Comparison of ENCODE assay signal across 8 cellular contexts in the genomic region with DNA sequence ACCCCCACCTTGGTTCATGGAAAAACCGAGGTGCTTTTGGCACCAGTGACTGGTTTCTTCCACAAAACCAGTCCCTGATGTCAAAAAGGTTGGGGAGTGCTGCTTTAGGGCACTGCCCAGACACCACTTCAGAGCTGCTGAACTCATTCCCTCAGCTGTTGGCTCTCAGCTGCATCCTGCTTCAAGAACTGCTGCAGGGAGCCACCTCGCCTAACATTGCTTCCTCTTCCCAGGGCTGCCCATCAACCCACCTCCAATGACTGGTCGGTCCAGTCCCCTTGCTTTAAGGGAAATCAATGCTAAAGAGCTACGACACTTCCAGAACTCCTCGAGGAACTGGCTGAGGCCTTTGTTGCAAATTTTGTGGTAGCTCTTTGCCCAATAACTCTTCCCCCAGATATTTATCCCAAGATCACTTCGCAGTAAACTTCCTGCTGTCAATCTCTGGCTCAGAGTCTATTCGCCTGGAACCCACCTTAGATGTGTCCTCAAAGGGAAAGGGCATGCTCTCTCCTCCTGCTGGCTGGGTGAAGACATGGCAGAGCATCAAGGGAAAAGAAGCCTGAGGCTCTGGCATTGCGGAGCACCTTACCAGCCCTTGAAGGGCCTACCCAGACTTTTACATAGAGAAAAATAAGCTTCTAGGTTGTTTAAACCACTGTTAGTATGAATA. TPM values are rescaled to one million over a fixed set of nuclear protein-coding genes. Genes with fewer than 3 reads are reported as not detected.
A peak's percentile ranks its signal among the peaks of the same experiment; 100 is the strongest.
DNase-seq lines count a peak whose midpoint lies in the region; ATAC-seq and TF ChIP-seq lines count a peak whose summit lies in the region.

No MANE protein-coding gene starts in this region.

- H4K8ac ChIP-seq in IMR-90 (ENCODE audit: low read depth in 2 of 2, low read length in 2 of 2), result no peak overlapping the region

- H4K20me1 ChIP-seq in IMR-90 (ENCODE audit: insufficient read depth, low read length), result no peaks in the 10 kb centered on the region

- H3K9me1 ChIP-seq in IMR-90 (ENCODE audit: insufficient read depth, low read length), result no peaks in the 10 kb centered on the region

- H3K4me1 ChIP-seq in IMR-90 (ENCODE audit: control insufficient read depth, insufficient read depth, low read length) (peaks cover 3% of the 10 kb centered on the region), mucosa of descending colon (ENCODE audit: low read depth) (no peaks in the 10 kb centered on the region)

- BruUV-seq in IMR-90 (replicated peaks; lab: Mats Ljungman, UMichigan), result no TSS peak

- no peak overlapping the region for H3K18ac ChIP-seq in IMR-90 (ENCODE audit: low read depth, low read length)

- no peak overlapping the region for H4K5ac ChIP-seq in IMR-90 (ENCODE audit: low read depth, low read length)

- no peak overlapping the region for H2BK120ac ChIP-seq in IMR-90 (ENCODE audit: low read depth, low read length)

- H3K4me3 ChIP-seq in IMR-90 (ENCODE audit: insufficient read depth, low read depth, low read length) (no peak overlapping the region), astrocyte of the spinal cord (ENCODE audit: low read depth, low read length) (no peak overlapping the region), mucosa of descending colon (no peak overlapping the region)

- in situ Hi-C loops in IMR-90 (cut with MboI; ENCODE audit: low sequenced_read_pairs), result no loop called here
- in situ Hi-C loops in astrocyte of the spinal cord (cut with HindIII; ENCODE audit: low sequenced_read_pairs), result no loop called here

- H3K79me1 ChIP-seq in IMR-90 (ENCODE audit: low read depth in 1 of 2, low read length in 2 of 2), result no peaks in the 10 kb centered on the region

- H3K4ac ChIP-seq in IMR-90 (ENCODE audit: low read depth, low read length), result no peak overlapping the region

- WGBS in IMR-90 (ENCODE audit: extremely low coverage in 2 of 2, insufficient read length in 1 of 2), 2 experiments, result 85% methylated on average over 7 of the region's 8 CpGs; no CpG with 5 or more reads in 1 of the 2 experiments

- TF ChIP-seq RAD21 in IMR-90 (IDR thresholded peaks at IDR 0.05; ENCODE audit: low read length), result no peak

- H2BK5ac ChIP-seq in IMR-90 (ENCODE audit: low read depth, low read length, poor library complexity, severe bottlenecking), result no peak overlapping the region

- CTCF ChIA-PET in IMR-90 (lab: Yijun Ruan, JAX), result interaction anchor here (0.7 to 1.8 kb wide), 3 partner anchors 10 to 122 kb away, joined by 3 to 5 read pairs (median 4); no protein-coding TSS in a partner anchor

- H2BK15ac ChIP-seq in IMR-90 (ENCODE audit: low read depth, low read length), result no peak overlapping the region

- no peak overlapping the region for H3K56ac ChIP-seq in IMR-90 (ENCODE audit: extremely low read depth, insufficient read depth, low read length)

- no peaks in the 10 kb centered on the region for H3K9me3 ChIP-seq in IMR-90 (ENCODE audit: control insufficient read depth, insufficient read depth, low read length)
- H3K9me3 ChIP-seq in mucosa of descending colon, result no peaks in the 10 kb centered on the region

- H4K91ac ChIP-seq in IMR-90 (ENCODE audit: insufficient read depth, low read depth, low read length), result no peak overlapping the region

- dilution Hi-C loops in IMR-90 (cut with HindIII; ENCODE audit: low sequenced_read_pairs, unreplicated experiment), result no loop called here

- no peak overlapping the region for H3K27ac ChIP-seq in IMR-90 (ENCODE audit: insufficient read depth, low read length)

- H2BK20ac ChIP-seq in IMR-90 (ENCODE audit: low read depth, low read length), result no peak overlapping the region

- H3K27me3 ChIP-seq in IMR-90 (ENCODE audit: control insufficient read depth, insufficient read depth, low read length), result no peaks in the 10 kb centered on the region

- no peak overlapping the region for H2AK5ac ChIP-seq in IMR-90 (ENCODE audit: low read depth, low read length)

- H2AK9ac ChIP-seq in IMR-90 (replicated peaks; ENCODE audit: low read depth, low read length, poor library complexity), result no peak overlapping the region

- H2AFZ ChIP-seq in IMR-90 (replicated peaks; ENCODE audit: low read length, poor library complexity), result no peak overlapping the region

- H3K36me3 ChIP-seq in IMR-90 (ENCODE audit: control insufficient read depth, insufficient read depth, low read length) (no peaks in the 10 kb centered on the region), mucosa of descending colon (ENCODE audit: low read depth) (no peaks in the 10 kb centered on the region)

- ATAC-seq in IMR-90 (ENCODE audit: low read depth), result no peak
- peak; percentile 38 for ATAC-seq in mucosa of descending colon
- ATAC-seq in HG03045 (IDR thresholded peaks at IDR 0.05; ENCODE audit: unreplicated experiment), result no peak
- no peak for ATAC-seq in GM21423 (IDR thresholded peaks at IDR 0.05; ENCODE audit: unreplicated experiment)

- no peak overlapping the region for H3K9ac ChIP-seq in IMR-90 (ENCODE audit: low read depth, low read length)

- no peak for TF ChIP-seq POLR2A in IMR-90 (IDR thresholded peaks at IDR 0.05; ENCODE audit: low read depth, low read length)

- intact Hi-C loops in IMR-90 (cut with micrococcal nuclease) (no loop called here), mucosa of descending colon (cut with DNase I, micrococcal nuclease) (no loop called here)

- no peak overlapping the region for H3K23ac ChIP-seq in IMR-90 (ENCODE audit: low read depth, low read length)

- TF ChIP-seq CTCF in IMR-90 (conservative IDR thresholded peaks at IDR 0.05; ENCODE audit: low read depth, low read length) (0 out of 2 replicates have a peak, but pooled peaks have one; percentile 18), astrocyte of the spinal cord (IDR thresholded peaks at IDR 0.05; ENCODE audit: low read depth, low read length) (peak; percentile 32), mucosa of descending colon (IDR thresholded peaks at IDR 0.05) (no peak)

- POLR2A ChIA-PET in IMR-90 (lab: Charles Lee; ENCODE audit: unreplicated experiment), result no interaction called here

- no peak overlapping the region for H3K14ac ChIP-seq in IMR-90 (replicated peaks; ENCODE audit: low read depth, low read length)

- no peak overlapping the region for H3K4me2 ChIP-seq in IMR-90 (ENCODE audit: low read depth, low read length)

- DNase-seq in NCI-H1417 (lab: John Stamatoyannopoulos, UW) (peak in 2 of 3 experiments; percentile 40 to 59), NCI-H1417 treated with DMSO at 0.1 percent for 48 hours (lab: John Stamatoyannopoulos, UW) (no peak), IMR-90 (no peak), astrocyte of the spinal cord (ENCODE audit: low read depth, low spot score) (no peak), mucosa of descending colon (no peak)
- no peak for DNase-seq in stimulated activated CD4-positive, alpha-beta T cell treated with anti-CD3 and anti-CD28 coated beads, Interleukin-4, amount 100 ng/mL, for 1 hour

TF ChIP-seq in IMR-90, 13 proteins besides CTCF, POLR2A, EP300 and RAD21:
- TF ChIP-seq CHD1 (IDR thresholded peaks at IDR 0.05; ENCODE audit: low read depth, low read length) (no peak), RCOR1 (IDR thresholded peaks at IDR 0.05; ENCODE audit: insufficient replicate concordance, low read length) (no peak), FOS (IDR thresholded peaks at IDR 0.05; ENCODE audit: low read depth, low read length) (no peak), BHLHE40 (IDR thresholded peaks at IDR 0.05; ENCODE audit: low read depth, low read length) (no peak), SMC3 (IDR thresholded peaks at IDR 0.05; ENCODE audit: low read depth, low read length) (no peak), MXI1 (IDR thresholded peaks at IDR 0.05; ENCODE audit: borderline replicate concordance, low read depth, low read length) (no peak), MAFK (IDR thresholded peaks at IDR 0.05; ENCODE audit: low read depth, low read length) (no peak)
TF ChIP-seq in IMR-90: peak in this region for 0.

RNA-seq across cellular contexts. Expression of gene C1orf52, which starts 29.0 kb away (rescaled TPM):
- total RNA-seq in IMR-90 (2012; rRNA removed), result 16.3 and 23.1 TPM in 2 replicates
- polyA plus RNA-seq in IMR-90 (2012; rRNA removed), result 31.3 and 33.5 TPM in 2 replicates
- 22.6 and 25.9 TPM in 2 replicates for polyA plus RNA-seq in IMR-90 (2012; cell fraction: cytosol; rRNA removed)
- polyA plus RNA-seq in IMR-90 (2012; cell fraction: nucleus; rRNA removed; ENCODE audit: low replicate concordance), result 36.7 and 40.2 TPM in 2 replicates
- 10 to 100 TPM; 17.4 to 24.7 (median 19.2) TPM for total RNA-seq in mucosa of descending colon

RNA-seq across cellular contexts. Expression of gene SYDE2, which starts 29.6 kb away (rescaled TPM):
- total RNA-seq in IMR-90 (2012; rRNA removed) (10.0 and 11.7 TPM in 2 replicates), mucosa of descending colon (10 to 100 TPM in 1 of 3 donors, 1 to 10 TPM in 2; 9.0 to 42.1 (median 9.9) TPM)
- polyA plus RNA-seq in IMR-90 (2012; rRNA removed), result 1.7 and 1.8 TPM in 2 replicates
- polyA plus RNA-seq in IMR-90 (2012; cell fraction: cytosol; rRNA removed), result 0.53 and 0.58 TPM in 2 replicates
- polyA plus RNA-seq in IMR-90 (2012; cell fraction: nucleus; rRNA removed; ENCODE audit: low replicate concordance), result 1.1 and 2.6 TPM in 2 replicates

RNA-seq across cellular contexts. Expression of gene BCL10, which starts 46.0 kb away (rescaled TPM):
- total RNA-seq in IMR-90 (2012; rRNA removed) (30.5 and 51.4 TPM in 2 replicates), mucosa of descending colon (100 to 1,000 TPM in 2 of 3 donors, 10 to 100 TPM in 1; 63.5 to 128 (median 121) TPM)
- polyA plus RNA-seq in IMR-90 (2012; rRNA removed), result 11.2 and 15.3 TPM in 2 replicates
- polyA plus RNA-seq in IMR-90 (2012; cell fraction: cytosol; rRNA removed), result 3.2 and 4.2 TPM in 2 replicates
- polyA plus RNA-seq in IMR-90 (2012; cell fraction: nucleus; rRNA removed; ENCODE audit: low replicate concordance), result 4.7 and 10.9 TPM in 2 replicates

Comparison
In these comparisons a context has a peak if more than half of its experiments do, and no peak if none do; other contexts are left out.
1. DNase-seq: peak in NCI-H1417 (2 of 3); none in NCI-H1417 treated with DMSO at 0.1 percent for 48 hours (single experiment), IMR-90 (single experiment), astrocyte of the spinal cord (single experiment), mucosa of descending colon (0 of 3) and stimulated activated CD4-positive, alpha-beta T cell treated with anti-CD3 and anti-CD28 coated beads, Interleukin-4, amount 100 ng/mL, for 1 hour (single experiment).